Comparison of ENCODE assay signal across 11 cellular contexts in the genomic region with DNA sequence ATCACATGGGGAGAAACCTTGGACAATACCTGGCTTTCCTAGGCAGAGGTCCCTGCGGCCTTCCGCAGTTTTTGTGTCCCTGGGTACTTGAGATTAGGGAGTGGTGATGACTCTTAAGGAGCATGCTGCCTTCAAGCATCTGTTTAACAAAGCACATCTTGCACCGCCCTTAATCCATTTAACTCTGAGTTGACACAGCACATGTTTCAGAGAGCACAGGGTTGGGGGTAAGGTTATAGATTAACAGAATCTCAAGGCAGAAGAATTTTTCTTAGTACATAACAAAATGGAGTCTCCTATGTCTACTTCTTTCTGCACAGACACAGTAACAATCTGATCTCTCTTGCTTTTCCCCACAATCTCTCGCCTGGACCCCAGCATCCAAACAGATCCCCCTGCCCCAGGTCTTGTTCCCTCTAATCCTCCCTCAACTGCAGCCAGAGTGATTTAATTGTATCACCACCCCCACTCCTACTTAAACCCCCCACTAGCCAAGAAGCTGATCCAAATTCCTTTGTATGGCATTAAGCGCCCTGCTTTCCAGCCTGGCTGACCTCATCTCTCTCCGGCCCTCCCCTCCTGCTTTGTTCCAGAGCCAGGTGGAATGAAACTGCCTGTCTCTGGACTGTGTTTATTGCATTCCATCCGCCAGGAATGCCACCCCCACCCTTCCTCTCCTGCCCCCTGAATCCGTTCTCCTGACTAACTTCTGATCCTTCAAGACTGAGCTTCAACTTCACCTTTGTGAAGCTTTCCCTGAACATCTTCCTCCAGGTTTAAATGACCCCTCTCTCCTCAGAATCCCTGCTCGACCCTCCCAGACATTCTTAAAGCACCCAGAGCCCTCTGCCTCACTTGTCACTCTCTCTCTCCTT. TPM values are rescaled to one million over a fixed set of nuclear protein-coding genes. Genes with fewer than 3 reads are reported as not detected.
A peak's percentile ranks its signal among the peaks of the same experiment; 100 is the strongest.
DNase-seq lines count a peak whose midpoint lies in the region; ATAC-seq, FAIRE-seq and TF ChIP-seq lines count a peak whose summit lies in the region.
"Not testable (repeated sequence)": the region's sequence is repeated elsewhere in the genome, so short reads cannot be mapped to it uniquely, and the experiment has no call there.
"Had no signal": no experiment of that assay in that cellular context is flagged by ENCODE, and none has a peak within 500 bp of the region (broad histone marks: within the 10 kb centered on the region; RNA-seq: fewer than 3 reads in every experiment).

No MANE protein-coding gene starts in this region.

- H3K4me3 ChIP-seq in mammary epithelial cell (replicated peaks in 1 of 3; ENCODE audit: insufficient read depth in 1 of 3, low read depth in 2 of 3, low read length in 3 of 3): not testable (repeated sequence)
- peak overlapping the region in 1 of 2 donors; percentile 12 for H3K4me3 ChIP-seq in gastroesophageal sphincter

- in situ Hi-C loops in mammary epithelial cell (cut with MboI; ENCODE audit: low sequenced_read_pairs in 2 of 2): loop anchor here in 1 of 2 donors (25.0 kb wide), 1 partner anchor 426 kb away; a partner anchor contains a TSS

- TF ChIP-seq CTCF in mammary epithelial cell (conservative IDR thresholded peaks at IDR 0.05 in 1 of 2, IDR thresholded peaks at IDR 0.05 in 1 of 2; ENCODE audit: extremely low read depth in 1 of 2, insufficient read depth in 1 of 2, low read depth in 1 of 2, low read length in 2 of 2) (peak; percentile 4 to 37), gastroesophageal sphincter (IDR thresholded peaks at IDR 0.05) (peak in 1 of 4 experiments; percentile 40)
- TF ChIP-seq CTCF in omental fat pad (IDR thresholded peaks at IDR 0.05): not testable (repeated sequence)

- not testable (repeated sequence) for BruUV-seq in mammary epithelial cell (replicated peaks; lab: Mats Ljungman, UMichigan)

- DNase-seq in D341Med (ENCODE audit: low spot score): peak; percentile 65
- peak; percentile 79 for DNase-seq in HTR-8/SVneo (ENCODE audit: insufficient read length, low spot score)
- DNase-seq in RCC 7860 (ENCODE audit: low spot score): peak; percentile 97
- peak; percentile 64 for DNase-seq in mammary epithelial cell
- DNase-seq in left colon: peak; percentile 43 to 61
- DNase-seq in omental fat pad (ENCODE audit: low spot score): not testable (repeated sequence)
- peak; percentile 59 for DNase-seq in ureter (ENCODE audit: low spot score)

- intact Hi-C loops in mammary epithelial cell (cut with micrococcal nuclease): loop anchor here (5.0 kb wide), 1 partner anchor 46 kb away; no protein-coding TSS in a partner anchor
- intact Hi-C loops in left colon (cut with DNase I, micrococcal nuclease): not testable (repeated sequence)

- TF ChIP-seq EP300 in gastroesophageal sphincter (IDR thresholded peaks at IDR 0.05): not testable (repeated sequence)

- peak overlapping the region; percentile 16 for H3K9ac ChIP-seq in mammary epithelial cell (ENCODE audit: insufficient read depth, low read length)

- H3K79me2 ChIP-seq in mammary epithelial cell (ENCODE audit: insufficient read depth, low read length): not testable (repeated sequence)

- not testable (repeated sequence) for H3K27me3 ChIP-seq in mammary epithelial cell (ENCODE audit: insufficient read depth, low read length); gastroesophageal sphincter

- H3K27ac ChIP-seq in mammary epithelial cell (ENCODE audit: insufficient read depth, low read depth, low read length) (peak overlapping the region; percentile 9), gastroesophageal sphincter (peak overlapping the region; percentile 35 to 89 (median 84))

- 15% methylated on average over 6 of the region's 9 CpGs for WGBS in mammary epithelial cell (ENCODE audit: low coverage, missing lambda C conversion rate)
- 27 to 31% methylated on average over 6 of the region's 9 CpGs for WGBS in gastroesophageal sphincter (ENCODE audit: low coverage in 1 of 2), 2 donors

- ATAC-seq in gastroesophageal sphincter (peak; percentile 94), left colon (peak; percentile 86), omental fat pad (ENCODE audit: low FRiP score) (peak; percentile 86)

- not testable (repeated sequence) for H3K36me3 ChIP-seq in mammary epithelial cell (ENCODE audit: insufficient read depth, low read length)
- H3K36me3 ChIP-seq in gastroesophageal sphincter: peaks cover 0 to 34% of the 10 kb centered on the region in 2 donors

- H4K20me1 ChIP-seq in mammary epithelial cell (ENCODE audit: insufficient read depth, low read length): not testable (repeated sequence)

- peak overlapping the region; percentile 71 for H2AFZ ChIP-seq in mammary epithelial cell (ENCODE audit: low read depth, low read length)

- CTCF ChIA-PET in mammary epithelial cell (lab: Charles Lee; ENCODE audit: low non-redundant PET): interaction anchor here (0.7 kb wide), 1 partner anchor 788 kb away, joined by 24 read pairs; no protein-coding TSS in a partner anchor

- peak overlapping the region; percentile 60 for H3K4me2 ChIP-seq in mammary epithelial cell (ENCODE audit: insufficient read depth, low read depth, low read length)

- H3K9me3 ChIP-seq in mammary epithelial cell (replicated peaks; ENCODE audit: insufficient read depth, low read length); gastroesophageal sphincter: not testable (repeated sequence)

- H3K4me1 ChIP-seq in mammary epithelial cell (ENCODE audit: insufficient read depth, low read length) (peaks cover 14% of the 10 kb centered on the region), gastroesophageal sphincter (peaks cover 0 to 22% (median 11%) of the 10 kb centered on the region in 3 donors)

- not testable (repeated sequence) for TF ChIP-seq POLR2A in gastroesophageal sphincter (IDR thresholded peaks at IDR 0.05)

- FAIRE-seq in HTR-8/SVneo (lab: Jason Lieb, UNC) (peak; percentile 94), RCC 7860 (lab: Jason Lieb, UNC) (peak; percentile 92)

- dilution Hi-C loops in mammary epithelial cell (cut with HindIII; ENCODE audit: low sequenced_read_pairs): loop anchor here (5.0 kb wide), 1 partner anchor 59 kb away; no protein-coding TSS in a partner anchor

RNA-seq across cellular contexts. Expression of a gene that starts 15.0 kb away (rescaled TPM):
- total RNA-seq in mammary epithelial cell (10 to 100 TPM; 30.8 to 94.6 TPM), gastroesophageal sphincter (10 to 100 TPM; 19.6 to 47.2 (median 26.9) TPM), left colon (100 to 1,000 TPM; 109 to 140 TPM), omental fat pad (10 to 100 TPM; 12.8 to 35.6 (median 23.7) TPM), ureter (103 TPM)
- polyA plus RNA-seq in mammary epithelial cell: 34.1 TPM
- polyA minus RNA-seq in mammary epithelial cell: 105 TPM

RNA-seq across cellular contexts. Expression of a gene that starts 21.6 kb away (rescaled TPM):
- total RNA-seq in mammary epithelial cell: 100 to 1,000 TPM; 203 to 285 TPM
- polyA plus RNA-seq in mammary epithelial cell: 427 TPM
- polyA minus RNA-seq in mammary epithelial cell: 408 TPM
- total RNA-seq in gastroesophageal sphincter: 10 to 100 TPM; 66.0 to 92.4 (median 80.8) TPM
- total RNA-seq in left colon: 100 to 1,000 TPM; 199 to 225 TPM
- 10 to 100 TPM; 63.7 to 89.4 (median 85.2) TPM for total RNA-seq in omental fat pad
- total RNA-seq in ureter: 191 TPM

RNA-seq across cellular contexts. Expression of a gene that starts 29.3 kb away (rescaled TPM):
- not detected for total RNA-seq in mammary epithelial cell
- polyA plus RNA-seq in mammary epithelial cell: not detected
- not detected for polyA minus RNA-seq in mammary epithelial cell
- total RNA-seq in gastroesophageal sphincter: 1 to 10 TPM in 1 of 4 donors, not detected in 3; 1.4 TPM
- total RNA-seq in left colon: under 1 TPM in 1 of 2 donors, not detected in 1; 0.20 TPM
- total RNA-seq in omental fat pad: under 1 TPM in 1 of 4 donors, not detected in 3; 0.09 TPM
- total RNA-seq in ureter: 4.0 TPM
- total RNA-seq: activated CD4-positive, alpha-beta T cell treated with anti-CD3 and anti-CD28 coated beads, Interleukin-2, amount 10 ng/mL, durations not matched to agents 24 days and 14 days; activated T-cell treated with anti-CD3 and anti-CD28 coated beads, Interleukin-2, amount 50 U/mL, for 72 hours; CD4-positive, alpha-beta memory T cell had no signal
- polyA plus RNA-seq: CD4-positive, alpha-beta memory T cell had no signal

RNA-seq across cellular contexts. Expression of a gene that starts 36.5 kb away (rescaled TPM):
- total RNA-seq in mammary epithelial cell: 1 to 10 TPM in 1 of 2 donors, under 1 TPM in 1; 0.12 to 6.8 TPM
- 0.11 TPM for polyA plus RNA-seq in mammary epithelial cell
- not detected for polyA minus RNA-seq in mammary epithelial cell
- total RNA-seq in gastroesophageal sphincter: 1 to 10 TPM in 2 of 4 donors, under 1 TPM in 2; 0.47 to 3.4 (median 1.8) TPM
- total RNA-seq in left colon: under 1 TPM; 0.09 to 0.59 TPM
- 1 to 10 TPM in 3 of 4 donors, under 1 TPM in 1; 0.16 to 7.2 (median 5.6) TPM for total RNA-seq in omental fat pad
- total RNA-seq in ureter: 0.55 TPM
- total RNA-seq: activated CD4-positive, alpha-beta T cell treated with anti-CD3 and anti-CD28 coated beads, Interleukin-2, amount 10 ng/mL, durations not matched to agents 24 days and 14 days; activated T-cell treated with anti-CD3 and anti-CD28 coated beads, Interleukin-2, amount 50 U/mL, for 72 hours had no signal
